ENCODE assay signal across 1 cellular context in the genomic region with DNA sequence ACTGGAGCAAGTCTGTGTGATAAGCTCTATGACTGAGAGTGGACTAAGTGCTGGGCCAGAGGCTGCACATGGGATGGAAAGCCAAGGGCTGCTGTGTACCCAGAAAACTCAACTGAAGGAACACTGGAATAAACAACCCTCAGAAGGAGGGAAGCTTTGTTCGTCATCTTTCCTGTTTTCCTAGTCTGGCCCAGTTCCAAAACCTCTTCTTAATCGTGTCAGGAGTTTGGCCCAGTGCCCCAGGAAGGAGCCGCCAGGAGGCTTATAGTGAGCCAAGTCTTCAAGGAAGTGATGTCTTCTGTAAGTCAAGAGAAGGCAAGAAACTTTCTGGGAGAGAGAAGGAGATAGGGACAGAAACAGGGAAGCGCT.
TF ChIP-seq lines count a peak whose summit lies in the region.

No MANE protein-coding gene starts in this region.

TF ChIP-seq in K562, 482 proteins besides CTCF, POLR2A, EP300 and RAD21 (continued from another document and continues in another):
- TF ChIP-seq PTTG1 (tag; IDR thresholded peaks at IDR 0.05; ENCODE audit: low read depth) (no peak), MTA2 (IDR thresholded peaks at IDR 0.05; ENCODE audit: low read depth) (no peak), ZNF253 (CRISPR knock-in tag; conservative IDR thresholded peaks at IDR 0.05) (no peak), CREM (IDR thresholded peaks at IDR 0.05; ENCODE audit: low read depth) (no peak), ZNF668 (CRISPR knock-in tag; IDR thresholded peaks at IDR 0.05) (no peak), SRF (CRISPR knock-in tag; IDR thresholded peaks at IDR 0.05) (no peak), JUND (IDR thresholded peaks at IDR 0.05; ENCODE audit: borderline replicate concordance, low read depth, low read length) (0 out of 2 replicates have a peak, but pooled peaks have one; percentile 20), JUND (tag; IDR thresholded peaks at IDR 0.05; ENCODE audit: borderline replicate concordance, low read depth, low read length) (no peak), ZNF75A (CRISPR knock-in tag; IDR thresholded peaks at IDR 0.05) (no peak), ZBED1 (IDR thresholded peaks at IDR 0.05) (no peak), ZNF24 (IDR thresholded peaks at IDR 0.05) (no peak), ZNF175 (CRISPR knock-in tag; IDR thresholded peaks at IDR 0.05; ENCODE audit: low read depth) (peak; percentile 63; the same call in 1 of the 2 replicates), BRD9 (IDR thresholded peaks at IDR 0.05; ENCODE audit: low read depth, partially characterized antibody) (no peak), GABPB1 (CRISPR knock-in tag; IDR thresholded peaks at IDR 0.05) (no peak), STAT5B (CRISPR knock-in tag; IDR thresholded peaks at IDR 0.05) (no peak), ZNF644 (tag; IDR thresholded peaks at IDR 0.05; ENCODE audit: low read depth) (no peak), ZNF785 (CRISPR knock-in tag; IDR thresholded peaks at IDR 0.05) (no peak), HDAC8 (tag; IDR thresholded peaks at IDR 0.05) (no peak), ILK (tag; IDR thresholded peaks at IDR 0.05; ENCODE audit: borderline replicate concordance, low read depth) (no peak), TFAM (CRISPR knock-in tag; conservative IDR thresholded peaks at IDR 0.05) (no peak), SMARCE1 (IDR thresholded peaks at IDR 0.05) (no peak), FOXA3 (CRISPR knock-in tag; conservative IDR thresholded peaks at IDR 0.05 in 1 of 2, IDR thresholded peaks at IDR 0.05 in 1 of 2) (no peak), NFIC (IDR thresholded peaks at IDR 0.05) (peak; percentile 90), NONO (IDR thresholded peaks at IDR 0.05; ENCODE audit: low read depth in 2 of 2, low read length in 1 of 2) (no peak), ZEB2 (IDR thresholded peaks at IDR 0.05) (0 out of 2 replicates have a peak, but pooled peaks have one; percentile 23), SRSF3 (IDR thresholded peaks at IDR 0.05; ENCODE audit: insufficient read depth, low read length) (no peak), PHF20 (IDR thresholded peaks at IDR 0.05; ENCODE audit: partially characterized antibody) (no peak), CEBPG (CRISPR knock-in tag; IDR thresholded peaks at IDR 0.05) (no peak), CEBPG (tag; conservative IDR thresholded peaks at IDR 0.05 in 1 of 2, IDR thresholded peaks at IDR 0.05 in 1 of 2) (no peak), MEIS2 (IDR thresholded peaks at IDR 0.05; ENCODE audit: partially characterized antibody) (peak; percentile 50), HNRNPUL1 (IDR thresholded peaks at IDR 0.05; ENCODE audit: low read length) (no peak), KLF1 (tag; IDR thresholded peaks at IDR 0.05) (no peak), GATA2 (CRISPR knock-in tag; IDR thresholded peaks at IDR 0.05) (no peak), NR2C2 (CRISPR knock-in tag; IDR thresholded peaks at IDR 0.05) (no peak), NR2C2 (tag; IDR thresholded peaks at IDR 0.05) (0 out of 2 replicates have a peak, but pooled peaks have one; percentile 22), ZNF79 (CRISPR knock-in tag; IDR thresholded peaks at IDR 0.05; ENCODE audit: low read depth) (no peak), SMARCB1 (IDR thresholded peaks at IDR 0.05; ENCODE audit: insufficient read length, low read depth) (no peak), HDAC2 (IDR thresholded peaks at IDR 0.05) (0 out of 2 replicates have a peak, but pooled peaks have one; percentile 4), COPS2 (conservative IDR thresholded peaks at IDR 0.05) (no peak), ZNF347 (CRISPR knock-in tag; IDR thresholded peaks at IDR 0.05; ENCODE audit: low read depth) (no peak), TSC22D4 (tag; IDR thresholded peaks at IDR 0.05) (no peak), NFE2L1 (tag; IDR thresholded peaks at IDR 0.05; ENCODE audit: borderline replicate concordance, low read depth) (no peak)
- TF ChIP-seq, protein P1, sequence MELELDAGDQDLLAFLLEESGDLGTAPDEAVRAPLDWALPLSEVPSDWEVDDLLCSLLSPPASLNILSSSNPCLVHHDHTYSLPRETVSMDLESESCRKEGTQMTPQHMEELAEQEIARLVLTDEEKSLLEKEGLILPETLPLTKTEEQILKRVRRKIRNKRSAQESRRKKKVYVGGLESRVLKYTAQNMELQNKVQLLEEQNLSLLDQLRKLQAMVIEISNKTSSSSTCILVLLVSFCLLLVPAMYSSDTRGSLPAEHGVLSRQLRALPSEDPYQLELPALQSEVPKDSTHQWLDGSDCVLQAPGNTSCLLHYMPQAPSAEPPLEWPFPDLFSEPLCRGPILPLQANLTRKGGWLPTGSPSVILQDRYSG (tag; conservative IDR thresholded peaks at IDR 0.05; ENCODE audit: low read depth), result no peak
- TF ChIP-seq, protein P2, sequence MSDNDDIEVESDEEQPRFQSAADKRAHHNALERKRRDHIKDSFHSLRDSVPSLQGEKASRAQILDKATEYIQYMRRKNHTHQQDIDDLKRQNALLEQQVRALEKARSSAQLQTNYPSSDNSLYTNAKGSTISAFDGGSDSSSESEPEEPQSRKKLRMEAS (CRISPR knock-in tag; IDR thresholded peaks at IDR 0.05), result no peak
- TF ChIP-seq, protein P3, sequence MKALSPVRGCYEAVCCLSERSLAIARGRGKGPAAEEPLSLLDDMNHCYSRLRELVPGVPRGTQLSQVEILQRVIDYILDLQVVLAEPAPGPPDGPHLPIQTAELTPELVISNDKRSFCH (CRISPR knock-in tag; IDR thresholded peaks at IDR 0.05), result no peak
- TF ChIP-seq, protein P3 (tag; IDR thresholded peaks at IDR 0.05), result no peak
- TF ChIP-seq, protein P4, sequence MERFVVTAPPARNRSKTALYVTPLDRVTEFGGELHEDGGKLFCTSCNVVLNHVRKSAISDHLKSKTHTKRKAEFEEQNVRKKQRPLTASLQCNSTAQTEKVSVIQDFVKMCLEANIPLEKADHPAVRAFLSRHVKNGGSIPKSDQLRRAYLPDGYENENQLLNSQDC (CRISPR knock-in tag; IDR thresholded peaks at IDR 0.05), result no peak
- TF ChIP-seq, protein P5, sequence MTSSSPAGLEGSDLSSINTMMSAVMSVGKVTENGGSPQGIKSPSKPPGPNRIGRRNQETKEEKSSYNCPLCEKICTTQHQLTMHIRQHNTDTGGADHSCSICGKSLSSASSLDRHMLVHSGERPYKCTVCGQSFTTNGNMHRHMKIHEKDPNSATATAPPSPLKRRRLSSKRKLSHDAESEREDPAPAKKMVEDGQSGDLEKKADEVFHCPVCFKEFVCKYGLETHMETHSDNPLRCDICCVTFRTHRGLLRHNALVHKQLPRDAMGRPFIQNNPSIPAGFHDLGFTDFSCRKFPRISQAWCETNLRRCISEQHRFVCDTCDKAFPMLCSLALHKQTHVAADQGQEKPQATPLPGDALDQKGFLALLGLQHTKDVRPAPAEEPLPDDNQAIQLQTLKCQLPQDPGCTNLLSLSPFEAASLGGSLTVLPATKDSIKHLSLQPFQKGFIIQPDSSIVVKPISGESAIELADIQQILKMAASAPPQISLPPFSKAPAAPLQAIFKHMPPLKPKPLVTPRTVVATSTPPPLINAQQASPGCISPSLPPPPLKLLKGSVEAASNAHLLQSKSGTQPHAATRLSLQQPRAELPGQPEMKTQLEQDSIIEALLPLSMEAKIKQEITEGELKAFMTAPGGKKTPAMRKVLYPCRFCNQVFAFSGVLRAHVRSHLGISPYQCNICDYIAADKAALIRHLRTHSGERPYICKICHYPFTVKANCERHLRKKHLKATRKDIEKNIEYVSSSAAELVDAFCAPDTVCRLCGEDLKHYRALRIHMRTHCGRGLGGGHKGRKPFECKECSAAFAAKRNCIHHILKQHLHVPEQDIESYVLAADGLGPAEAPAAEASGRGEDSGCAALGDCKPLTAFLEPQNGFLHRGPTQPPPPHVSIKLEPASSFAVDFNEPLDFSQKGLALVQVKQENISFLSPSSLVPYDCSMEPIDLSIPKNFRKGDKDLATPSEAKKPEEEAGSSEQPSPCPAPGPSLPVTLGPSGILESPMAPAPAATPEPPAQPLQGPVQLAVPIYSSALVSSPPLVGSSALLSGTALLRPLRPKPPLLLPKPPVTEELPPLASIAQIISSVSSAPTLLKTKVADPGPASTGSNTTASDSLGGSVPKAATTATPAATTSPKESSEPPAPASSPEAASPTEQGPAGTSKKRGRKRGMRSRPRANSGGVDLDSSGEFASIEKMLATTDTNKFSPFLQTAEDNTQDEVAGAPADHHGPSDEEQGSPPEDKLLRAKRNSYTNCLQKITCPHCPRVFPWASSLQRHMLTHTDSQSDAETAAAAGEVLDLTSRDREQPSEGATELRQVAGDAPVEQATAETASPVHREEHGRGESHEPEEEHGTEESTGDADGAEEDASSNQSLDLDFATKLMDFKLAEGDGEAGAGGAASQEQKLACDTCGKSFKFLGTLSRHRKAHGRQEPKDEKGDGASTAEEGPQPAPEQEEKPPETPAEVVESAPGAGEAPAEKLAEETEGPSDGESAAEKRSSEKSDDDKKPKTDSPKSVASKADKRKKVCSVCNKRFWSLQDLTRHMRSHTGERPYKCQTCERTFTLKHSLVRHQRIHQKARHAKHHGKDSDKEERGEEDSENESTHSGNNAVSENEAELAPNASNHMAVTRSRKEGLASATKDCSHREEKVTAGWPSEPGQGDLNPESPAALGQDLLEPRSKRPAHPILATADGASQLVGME (CRISPR knock-in tag; IDR thresholded peaks at IDR 0.05), result no peak
- TF ChIP-seq, protein P6, sequence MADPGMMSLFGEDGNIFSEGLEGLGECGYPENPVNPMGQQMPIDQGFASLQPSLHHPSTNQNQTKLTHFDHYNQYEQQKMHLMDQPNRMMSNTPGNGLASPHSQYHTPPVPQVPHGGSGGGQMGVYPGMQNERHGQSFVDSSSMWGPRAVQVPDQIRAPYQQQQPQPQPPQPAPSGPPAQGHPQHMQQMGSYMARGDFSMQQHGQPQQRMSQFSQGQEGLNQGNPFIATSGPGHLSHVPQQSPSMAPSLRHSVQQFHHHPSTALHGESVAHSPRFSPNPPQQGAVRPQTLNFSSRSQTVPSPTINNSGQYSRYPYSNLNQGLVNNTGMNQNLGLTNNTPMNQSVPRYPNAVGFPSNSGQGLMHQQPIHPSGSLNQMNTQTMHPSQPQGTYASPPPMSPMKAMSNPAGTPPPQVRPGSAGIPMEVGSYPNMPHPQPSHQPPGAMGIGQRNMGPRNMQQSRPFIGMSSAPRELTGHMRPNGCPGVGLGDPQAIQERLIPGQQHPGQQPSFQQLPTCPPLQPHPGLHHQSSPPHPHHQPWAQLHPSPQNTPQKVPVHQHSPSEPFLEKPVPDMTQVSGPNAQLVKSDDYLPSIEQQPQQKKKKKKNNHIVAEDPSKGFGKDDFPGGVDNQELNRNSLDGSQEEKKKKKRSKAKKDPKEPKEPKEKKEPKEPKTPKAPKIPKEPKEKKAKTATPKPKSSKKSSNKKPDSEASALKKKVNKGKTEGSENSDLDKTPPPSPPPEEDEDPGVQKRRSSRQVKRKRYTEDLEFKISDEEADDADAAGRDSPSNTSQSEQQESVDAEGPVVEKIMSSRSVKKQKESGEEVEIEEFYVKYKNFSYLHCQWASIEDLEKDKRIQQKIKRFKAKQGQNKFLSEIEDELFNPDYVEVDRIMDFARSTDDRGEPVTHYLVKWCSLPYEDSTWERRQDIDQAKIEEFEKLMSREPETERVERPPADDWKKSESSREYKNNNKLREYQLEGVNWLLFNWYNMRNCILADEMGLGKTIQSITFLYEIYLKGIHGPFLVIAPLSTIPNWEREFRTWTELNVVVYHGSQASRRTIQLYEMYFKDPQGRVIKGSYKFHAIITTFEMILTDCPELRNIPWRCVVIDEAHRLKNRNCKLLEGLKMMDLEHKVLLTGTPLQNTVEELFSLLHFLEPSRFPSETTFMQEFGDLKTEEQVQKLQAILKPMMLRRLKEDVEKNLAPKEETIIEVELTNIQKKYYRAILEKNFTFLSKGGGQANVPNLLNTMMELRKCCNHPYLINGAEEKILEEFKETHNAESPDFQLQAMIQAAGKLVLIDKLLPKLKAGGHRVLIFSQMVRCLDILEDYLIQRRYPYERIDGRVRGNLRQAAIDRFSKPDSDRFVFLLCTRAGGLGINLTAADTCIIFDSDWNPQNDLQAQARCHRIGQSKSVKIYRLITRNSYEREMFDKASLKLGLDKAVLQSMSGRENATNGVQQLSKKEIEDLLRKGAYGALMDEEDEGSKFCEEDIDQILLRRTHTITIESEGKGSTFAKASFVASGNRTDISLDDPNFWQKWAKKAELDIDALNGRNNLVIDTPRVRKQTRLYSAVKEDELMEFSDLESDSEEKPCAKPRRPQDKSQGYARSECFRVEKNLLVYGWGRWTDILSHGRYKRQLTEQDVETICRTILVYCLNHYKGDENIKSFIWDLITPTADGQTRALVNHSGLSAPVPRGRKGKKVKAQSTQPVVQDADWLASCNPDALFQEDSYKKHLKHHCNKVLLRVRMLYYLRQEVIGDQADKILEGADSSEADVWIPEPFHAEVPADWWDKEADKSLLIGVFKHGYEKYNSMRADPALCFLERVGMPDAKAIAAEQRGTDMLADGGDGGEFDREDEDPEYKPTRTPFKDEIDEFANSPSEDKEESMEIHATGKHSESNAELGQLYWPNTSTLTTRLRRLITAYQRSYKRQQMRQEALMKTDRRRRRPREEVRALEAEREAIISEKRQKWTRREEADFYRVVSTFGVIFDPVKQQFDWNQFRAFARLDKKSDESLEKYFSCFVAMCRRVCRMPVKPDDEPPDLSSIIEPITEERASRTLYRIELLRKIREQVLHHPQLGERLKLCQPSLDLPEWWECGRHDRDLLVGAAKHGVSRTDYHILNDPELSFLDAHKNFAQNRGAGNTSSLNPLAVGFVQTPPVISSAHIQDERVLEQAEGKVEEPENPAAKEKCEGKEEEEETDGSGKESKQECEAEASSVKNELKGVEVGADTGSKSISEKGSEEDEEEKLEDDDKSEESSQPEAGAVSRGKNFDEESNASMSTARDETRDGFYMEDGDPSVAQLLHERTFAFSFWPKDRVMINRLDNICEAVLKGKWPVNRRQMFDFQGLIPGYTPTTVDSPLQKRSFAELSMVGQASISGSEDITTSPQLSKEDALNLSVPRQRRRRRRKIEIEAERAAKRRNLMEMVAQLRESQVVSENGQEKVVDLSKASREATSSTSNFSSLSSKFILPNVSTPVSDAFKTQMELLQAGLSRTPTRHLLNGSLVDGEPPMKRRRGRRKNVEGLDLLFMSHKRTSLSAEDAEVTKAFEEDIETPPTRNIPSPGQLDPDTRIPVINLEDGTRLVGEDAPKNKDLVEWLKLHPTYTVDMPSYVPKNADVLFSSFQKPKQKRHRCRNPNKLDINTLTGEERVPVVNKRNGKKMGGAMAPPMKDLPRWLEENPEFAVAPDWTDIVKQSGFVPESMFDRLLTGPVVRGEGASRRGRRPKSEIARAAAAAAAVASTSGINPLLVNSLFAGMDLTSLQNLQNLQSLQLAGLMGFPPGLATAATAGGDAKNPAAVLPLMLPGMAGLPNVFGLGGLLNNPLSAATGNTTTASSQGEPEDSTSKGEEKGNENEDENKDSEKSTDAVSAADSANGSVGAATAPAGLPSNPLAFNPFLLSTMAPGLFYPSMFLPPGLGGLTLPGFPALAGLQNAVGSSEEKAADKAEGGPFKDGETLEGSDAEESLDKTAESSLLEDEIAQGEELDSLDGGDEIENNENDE (IDR thresholded peaks at IDR 0.05; ENCODE audit: low read depth, low read length), result no peak
- TF ChIP-seq, protein P7, sequence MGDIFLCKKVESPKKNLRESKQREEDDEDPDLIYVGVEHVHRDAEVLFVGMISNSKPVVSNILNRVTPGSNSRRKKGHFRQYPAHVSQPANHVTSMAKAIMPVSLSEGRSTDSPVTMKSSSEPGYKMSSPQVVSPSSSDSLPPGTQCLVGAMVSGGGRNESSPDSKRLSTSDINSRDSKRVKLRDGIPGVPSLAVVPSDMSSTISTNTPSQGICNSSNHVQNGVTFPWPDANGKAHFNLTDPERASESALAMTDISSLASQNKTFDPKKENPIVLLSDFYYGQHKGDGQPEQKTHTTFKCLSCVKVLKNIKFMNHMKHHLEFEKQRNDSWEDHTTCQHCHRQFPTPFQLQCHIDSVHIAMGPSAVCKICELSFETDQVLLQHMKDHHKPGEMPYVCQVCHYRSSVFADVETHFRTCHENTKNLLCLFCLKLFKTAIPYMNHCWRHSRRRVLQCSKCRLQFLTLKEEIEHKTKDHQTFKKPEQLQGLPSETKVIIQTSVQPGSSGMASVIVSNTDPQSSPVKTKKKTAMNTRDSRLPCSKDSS (IDR thresholded peaks at IDR 0.05; ENCODE audit: low read depth, partially characterized antibody), result no peak
